ENCODE assay signal across 28 cellular contexts in the genomic region with DNA sequence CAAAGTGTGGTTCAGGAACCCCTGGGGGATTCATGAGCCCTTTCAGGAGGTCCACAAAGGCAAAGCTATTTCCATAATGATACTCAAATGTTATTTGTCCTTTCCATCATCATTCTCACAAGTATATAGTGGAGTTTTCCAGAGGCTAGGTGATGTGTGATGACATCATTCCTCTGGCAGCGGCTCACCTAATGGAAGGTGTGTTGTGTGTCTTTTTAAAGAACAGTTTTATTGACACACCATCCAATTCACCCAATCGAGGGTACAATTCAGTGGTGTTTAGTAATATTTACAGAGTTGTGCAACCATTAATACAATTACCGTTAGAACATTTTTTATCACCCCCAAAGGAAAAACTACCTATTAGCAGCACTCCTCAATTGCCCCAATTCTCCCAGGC.
"Had no signal": no experiment of that assay in that cellular context is flagged by ENCODE, and none has a peak within 500 bp of the region (broad histone marks: within the 10 kb centered on the region; RNA-seq: fewer than 3 reads in every experiment).

No MANE protein-coding gene starts in this region.

- H3K27me3 ChIP-seq: esophagus muscularis mucosa, gastrocnemius medialis, heart right ventricle, neural progenitor cell, spleen, stomach, uterus had no signal

- DNase-seq: effector memory CD8-positive, alpha-beta T cell; gastrocnemius medialis; heart right ventricle; hypothalamus; kidney glomerular epithelial cell; mesenchymal stem cell; midbrain; occipital lobe; psoas muscle; retina; stimulated activated CD4-positive, alpha-beta T cell treated with anti-CD3 and anti-CD28 coated beads, Interleukin-15, amount 100 ng/mL, for 24 hours; stimulated activated CD4-positive, alpha-beta T cell treated with anti-CD3 and anti-CD28 coated beads, Interleukin-1b, Interleukin-23, amount 100 ng/mL, for 48 hours; stimulated activated CD4-positive, alpha-beta T cell treated with anti-CD3 and anti-CD28 coated beads, Interleukin-4, amount 100 ng/mL, for 24 hours; stimulated activated naive B cell treated with anti-CD40 and anti-IgM and Interleukin-4, amounts not matched to agents 10 μg/mL and 1 μg/mL and 100 μg/mL, for 72 hours; stomach; substantia nigra; uterus had no signal

- ATAC-seq: effector memory CD8-positive, alpha-beta T cell; gastrocnemius medialis; heart right ventricle; natural killer cell treated with Interleukin-12 subunit alpha and Interleukin-12 subunit beta and Interleukin-15 and Interleukin-18, amount 100 ng/mL, for 72 hours; psoas muscle; sciatic nerve; stimulated activated naive B cell treated with anti-CD40 and anti-IgM and Interleukin-4, amounts not matched to agents 10 μg/mL and 1 μg/mL and 100 μg/mL, for 72 hours had no signal

- H2AFZ ChIP-seq: neural progenitor cell, parathyroid adenoma had no signal

- FAIRE-seq: colon, islet of Langerhans had no signal

- H3K4me2 ChIP-seq: neural progenitor cell had no signal

- H3K9me3 ChIP-seq: esophagus muscularis mucosa, gastrocnemius medialis, heart right ventricle, psoas muscle, spleen, stomach, thoracic aorta, uterus had no signal

- H3K4me1 ChIP-seq: esophagus muscularis mucosa, gastrocnemius medialis, heart right ventricle, neural progenitor cell, parathyroid adenoma, psoas muscle, uterus had no signal

- H3K27ac ChIP-seq: epithelial cell of prostate, esophagus muscularis mucosa, gastrocnemius medialis, heart right ventricle, neural progenitor cell, parathyroid adenoma, psoas muscle, spleen, thoracic aorta, uterus had no signal

- H3K36me3 ChIP-seq: neural progenitor cell, uterus had no signal

- H3K9ac ChIP-seq: neural progenitor cell, parathyroid adenoma had no signal

- H3K79me2 ChIP-seq: parathyroid adenoma had no signal

- H3K4me3 ChIP-seq: esophagus muscularis mucosa, gastrocnemius medialis, heart right ventricle, lung, neural progenitor cell, psoas muscle, spleen, stomach, thoracic aorta, uterus had no signal
